In genomic region chr5:61933787-61934626, GRCh38 we compare ENCODE assay signal across 8 cellular contexts.
DNase-seq lines count a peak whose midpoint lies in the region; ATAC-seq and TF ChIP-seq lines count a peak whose summit lies in the region.

No MANE protein-coding gene starts in this region.

- H3K4me2 ChIP-seq in hepatocyte (peak overlapping the region; percentile 35), smooth muscle cell (no peak overlapping the region)

- DNase-seq in DMS79 (lab: John Stamatoyannopoulos, UW) (peak; percentile 1), NCI-H2029 treated with DMSO at 0.1 percent for 48 hours (lab: John Stamatoyannopoulos, UW) (peak; percentile 86), amniotic epithelial cell (ENCODE audit: low read depth) (peak; percentile 18), hepatocyte (ENCODE audit: low spot score) (peak; percentile 75), smooth muscle cell (lab: John Stamatoyannopoulos, UW; ENCODE audit: unreplicated experiment) (peak; percentile 1)

- H3K27me3 ChIP-seq in hepatocyte (no peaks in the 10 kb centered on the region), smooth muscle cell (ENCODE audit: low read depth) (no peaks in the 10 kb centered on the region)

- no peaks in the 10 kb centered on the region for H3K9me2 ChIP-seq in hepatocyte (replicated peaks; ENCODE audit: insufficient read depth)

- H3K27ac ChIP-seq in hepatocyte (no peak overlapping the region), smooth muscle cell (ENCODE audit: low read depth) (no peak overlapping the region)

- no peaks in the 10 kb centered on the region for H3F3A ChIP-seq in smooth muscle cell (ENCODE audit: low read depth)

- no peaks in the 10 kb centered on the region for H3K36me3 ChIP-seq in hepatocyte (replicated peaks; ENCODE audit: insufficient read depth, low read depth)
- H3K36me3 ChIP-seq in smooth muscle cell (ENCODE audit: low read depth) = no peaks in the 10 kb centered on the region

- 54% methylated on average over 4 of the region's 4 CpGs for WGBS in hepatocyte (ENCODE audit: low lambda C conversion rate, missing lambda C conversion rate)
- WGBS in smooth muscle cell (ENCODE audit: low lambda C conversion rate) = 59% methylated on average over 4 of the region's 4 CpGs

- H3K4me1 ChIP-seq in hepatocyte (ENCODE audit: insufficient read depth) = no peaks in the 10 kb centered on the region
- no peaks in the 10 kb centered on the region for H3K4me1 ChIP-seq in smooth muscle cell (ENCODE audit: low read depth)

- no peaks in the 10 kb centered on the region for H3K9me3 ChIP-seq in hepatocyte (ENCODE audit: low read depth)
- H3K9me3 ChIP-seq in smooth muscle cell (replicated peaks; ENCODE audit: low read depth) = no peaks in the 10 kb centered on the region

- H3K4me3 ChIP-seq in hepatocyte (no peak overlapping the region), smooth muscle cell (no peak overlapping the region)

- H3K79me2 ChIP-seq in hepatocyte = no peaks in the 10 kb centered on the region
- H3K79me2 ChIP-seq in smooth muscle cell (ENCODE audit: low read depth) = no peaks in the 10 kb centered on the region

- TF ChIP-seq CTCF in hepatocyte (IDR thresholded peaks at IDR 0.05; ENCODE audit: poor library complexity) = peak; percentile 78
- TF ChIP-seq CTCF in smooth muscle cell (IDR thresholded peaks at IDR 0.05; ENCODE audit: borderline replicate concordance, insufficient read depth, poor library complexity, severe bottlenecking) = peak; percentile 71

- H3K9ac ChIP-seq in smooth muscle cell (ENCODE audit: low read depth) = no peak overlapping the region

- no peak overlapping the region for H2AFZ ChIP-seq in hepatocyte
- H2AFZ ChIP-seq in smooth muscle cell (ENCODE audit: low read depth) = no peak overlapping the region

- peak; percentile 58 for ATAC-seq in GM21528 (IDR thresholded peaks at IDR 0.05; ENCODE audit: low FRiP score, unreplicated experiment)
- ATAC-seq in HG02852 (IDR thresholded peaks at IDR 0.05; ENCODE audit: unreplicated experiment) = no peak
- no peak for ATAC-seq in GM19463 (IDR thresholded peaks at IDR 0.05; ENCODE audit: unreplicated experiment)

- H4K20me1 ChIP-seq in hepatocyte (ENCODE audit: insufficient read depth, poor library complexity, severe bottlenecking) (no peaks in the 10 kb centered on the region), smooth muscle cell (ENCODE audit: low read depth) (no peaks in the 10 kb centered on the region)

Comparison
In these comparisons a context has a peak if more than half of its experiments do, and no peak if none do; other contexts are left out.
1. DNase-seq: peak in every context shown above with its lines; median percentile 86 in NCI-H2029 treated with DMSO at 0.1 percent for 48 hours; 75 in hepatocyte; 18 in amniotic epithelial cell; 1 in DMS79; 1 in smooth muscle cell.